13 cellular contexts compared by ENCODE assay signal in the genomic region with DNA sequence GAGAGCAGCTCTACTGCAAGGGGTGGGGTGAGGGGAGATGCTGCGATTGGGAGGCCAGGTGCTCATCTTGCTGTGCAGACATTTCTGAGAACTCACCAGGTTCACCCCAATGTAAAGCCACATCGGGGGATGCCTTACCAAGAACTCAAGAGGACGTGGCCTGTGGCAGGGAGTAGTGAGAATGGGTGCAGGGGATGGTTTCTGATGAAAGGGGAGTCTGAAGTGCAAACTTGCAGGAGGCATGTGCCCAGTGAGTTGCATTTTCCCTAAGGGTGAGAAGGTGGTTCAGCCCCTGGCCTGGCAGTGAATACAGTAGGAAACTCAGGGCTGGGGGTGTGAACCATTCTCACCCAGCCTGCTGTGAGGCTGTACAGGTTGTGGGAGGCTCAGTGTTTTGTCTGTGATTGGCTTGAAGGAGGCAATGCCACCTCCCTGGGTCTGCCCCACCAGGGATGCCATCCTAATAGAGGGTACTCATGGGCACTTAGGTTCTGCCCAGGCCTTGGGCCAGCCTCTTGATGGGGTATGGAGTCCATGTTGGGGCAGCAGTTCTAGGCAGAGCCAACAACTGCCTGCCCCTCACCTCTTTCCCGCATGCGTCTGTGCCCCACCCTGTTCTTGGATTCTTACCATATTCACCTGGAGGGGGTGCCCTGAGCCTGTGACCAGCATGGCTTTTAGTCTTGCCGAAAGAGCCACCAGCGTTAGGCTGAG.
A peak's percentile ranks its signal among the peaks of the same experiment; 100 is the strongest.
DNase-seq lines count a peak whose midpoint lies in the region; ATAC-seq lines count a peak whose summit lies in the region.
"Had no signal": no experiment of that assay in that cellular context is flagged by ENCODE, and none has a peak within 500 bp of the region (broad histone marks: within the 10 kb centered on the region; RNA-seq: fewer than 3 reads in every experiment).

No MANE protein-coding gene starts in this region.

- H3K27ac ChIP-seq in skin epidermis = peak overlapping the region in 15 of 21 experiments; percentile 20 to 84 (median 52)

- no peak overlapping the region for H3K4me3 ChIP-seq in skin epidermis
- H3K4me3 ChIP-seq: HAP-1 had no signal

- ATAC-seq in stimulated activated naive CD8-positive, alpha-beta T cell treated with anti-CD3 and anti-CD28 coated beads, Interleukin-15, Interleukin-2, amounts not matched to agents 100 U/mL and 50 U/mL, for 24 hours = peak; percentile 53
- ATAC-seq in HG03442 (IDR thresholded peaks at IDR 0.05; ENCODE audit: unreplicated experiment) (no peak), HG03469 (IDR thresholded peaks at IDR 0.05; ENCODE audit: unreplicated experiment) (no peak)
- ATAC-seq: heart left ventricle, WTC11 had no signal

- DNase-seq in activated CD4-positive, CD25-positive, alpha-beta regulatory T cell treated with anti-CD3 and anti-CD28 coated beads, Interleukin-2, amount 50 U/mL, for 72 hours = peak; percentile 65
- DNase-seq in activated effector memory CD4-positive, alpha-beta T cell treated with anti-CD3 and anti-CD28 coated beads, Interleukin-2, amount 50 U/mL, for 16 hours = peak; percentile 88
- peak; percentile 80 for DNase-seq in stimulated activated naive CD8-positive, alpha-beta T cell treated with anti-CD3 and anti-CD28 coated beads, Interleukin-15, Interleukin-2, amounts not matched to agents 100 U/mL and 50 U/mL, for 24 hours
- no peak for DNase-seq in GDM1 (lab: John Stamatoyannopoulos, UW)
- no peak for DNase-seq in SHP77 (lab: John Stamatoyannopoulos, UW)
- DNase-seq: cortex of kidney, heart left ventricle, NCI-H1105 treated with DMSO at 0.1 percent for 48 hours had no signal

Comparison
In these comparisons a context has a peak if more than half of its experiments do, and no peak if none do; other contexts are left out.
1. DNase-seq: peak in activated CD4-positive, CD25-positive, alpha-beta regulatory T cell treated with anti-CD3 and anti-CD28 coated beads, Interleukin-2, amount 50 U/mL, for 72 hours (single experiment), activated effector memory CD4-positive, alpha-beta T cell treated with anti-CD3 and anti-CD28 coated beads, Interleukin-2, amount 50 U/mL, for 16 hours (single experiment) and stimulated activated naive CD8-positive, alpha-beta T cell treated with anti-CD3 and anti-CD28 coated beads, Interleukin-15, Interleukin-2, amounts not matched to agents 100 U/mL and 50 U/mL, for 24 hours (single experiment); none in GDM1 (single experiment) and SHP77 (0 of 2).